In genomic region chr3:46877671-46878125, GRCh38 we compare ENCODE assay signal across 28 cellular contexts. TPM values are rescaled to one million over a fixed set of nuclear protein-coding genes. Genes with fewer than 3 reads are reported as not detected.
DNase-seq lines count a peak whose midpoint lies in the region; ATAC-seq, FAIRE-seq and TF ChIP-seq lines count a peak whose summit lies in the region.
"Had no signal": no experiment of that assay in that cellular context is flagged by ENCODE, and none has a peak within 500 bp of the region (broad histone marks: within the 10 kb centered on the region; RNA-seq: fewer than 3 reads in every experiment).

Gene PTH1R (plus strand): TSS chr3:46877721. CDS start chr3:46883560, 5,839 bp downstream.

- H3K27me3 ChIP-seq in cardiac muscle cell = no peaks in the 10 kb centered on the region
- peaks cover 0 to 12% of the 10 kb centered on the region in 2 donors for H3K27me3 ChIP-seq in right atrium auricular region
- peaks cover 40% of the 10 kb centered on the region for H3K27me3 ChIP-seq in neural progenitor cell

- H3K4me2 ChIP-seq in neural progenitor cell = peak within 1 kb of the TSS; percentile 36

- no peak for TF ChIP-seq CTCF in cardiac muscle cell (IDR thresholded peaks at IDR 0.05; ENCODE audit: low read depth, low read length)
- no peak for TF ChIP-seq CTCF in right atrium auricular region (IDR thresholded peaks at IDR 0.05)
- no peak for TF ChIP-seq CTCF in kidney (IDR thresholded peaks at IDR 0.05; ENCODE audit: borderline replicate concordance, extremely low read depth, insufficient read depth)
- no peak for TF ChIP-seq CTCF in neural progenitor cell (IDR thresholded peaks at IDR 0.05)

- peaks cover 74% of the 10 kb centered on the region for H3K4me1 ChIP-seq in cardiac muscle cell (ENCODE audit: low read depth)
- peaks cover 0 to 45% of the 10 kb centered on the region in 2 donors for H3K4me1 ChIP-seq in right atrium auricular region
- H3K4me1 ChIP-seq in kidney (ENCODE audit: control insufficient read depth in 1 of 2, insufficient read depth in 1 of 2, low read depth in 1 of 2, low read length in 2 of 2) = peaks cover 63 to 64% of the 10 kb centered on the region in 2 donors
- peaks cover 19% of the 10 kb centered on the region for H3K4me1 ChIP-seq in neural progenitor cell
- no peaks in the 10 kb centered on the region for H3K4me1 ChIP-seq in urinary bladder (ENCODE audit: insufficient read depth)

- DNase-seq in cardiac muscle cell (ENCODE audit: low read depth in 1 of 2, low spot score in 1 of 2) = no peak
- DNase-seq in right atrium auricular region (ENCODE audit: low spot score) = no peak
- DNase-seq in kidney = no peak
- DNase-seq in neural progenitor cell (ENCODE audit: low spot score) = no peak
- DNase-seq in activated effector memory CD4-positive, alpha-beta T cell treated with Interleukin-2 at 50 U/mL for 16 hours = no peak
- DNase-seq in activated T-helper 2 cell treated with anti-CD3 and anti-CD28 coated beads, Interferon-gamma antibody, Interleukin-2, Interleukin-4, amounts not matched to agents 10 μg/mL and 5 μg/mL and 100 μg/mL, durations not matched to agents 14 hours and 24 hours and 36 hours (ENCODE audit: low spot score) = no peak
- DNase-seq: activated CD8-positive, alpha-beta memory T cell treated with anti-CD3 and anti-CD28 coated beads, Interleukin-2, amount 10 ng/mL, durations not matched to agents 7 days and 5 days; activated effector memory CD4-positive, alpha-beta T cell treated with anti-CD3 and anti-CD28 coated beads, Interleukin-2, amount 50 U/mL, for 16 hours; anterior cingulate cortex; CD4-positive, alpha-beta T cell; DND-41; HCEC 1CT; Kasumi-1; NCI-H1417; NCI-H2171 treated with DMSO at 0.1 percent for 48 hours; NCI-H774; nucleus accumbens; stimulated activated CD4-positive, alpha-beta T cell treated with anti-CD3 and anti-CD28 coated beads, Interleukin-4, amount 100 ng/mL, for 4 hours; stimulated activated CD8-positive, alpha-beta memory T cell treated with anti-CD3 and anti-CD28 coated beads, Interleukin-4, amount 100 ng/mL, for 48 hours; T-helper 9 cell had no signal

- peaks cover 18% of the 10 kb centered on the region for H3K27me3 Mint-ChIP-seq in neural progenitor cell (ENCODE audit: insufficient read depth, low read depth)
- H3K27me3 Mint-ChIP-seq in activated T-helper 2 cell treated with anti-CD3 and anti-CD28 coated beads, Interferon-gamma antibody, Interleukin-2, Interleukin-4, amounts not matched to agents 10 μg/mL and 5 μg/mL and 100 μg/mL, durations not matched to agents 14 hours and 24 hours and 36 hours (ENCODE audit: low read depth) = peaks cover 38% of the 10 kb centered on the region

- H3K79me2 ChIP-seq in neural progenitor cell (ENCODE audit: low read depth) = no peaks in the 10 kb centered on the region

- H3K27ac ChIP-seq in cardiac muscle cell (peak within 1 kb of the TSS; percentile 84), right atrium auricular region (peak within 1 kb of the TSS in 1 of 2 donors; percentile 6), kidney (ENCODE audit: low read depth in 2 of 2, low read length in 2 of 2) (peak within 1 kb of the TSS; percentile 93 to 100), neural progenitor cell (no peak within 1 kb of the TSS), urinary bladder (ENCODE audit: low read depth) (no peak within 1 kb of the TSS)
- H3K27ac ChIP-seq: SK-N-MC had no signal

- no peak within 1 kb of the TSS for H2AFZ ChIP-seq in neural progenitor cell (replicated peaks)

- H3K9me3 ChIP-seq in cardiac muscle cell (ENCODE audit: low read depth) (no peaks in the 10 kb centered on the region), right atrium auricular region (no peaks in the 10 kb centered on the region), kidney (ENCODE audit: control insufficient read depth in 1 of 2, low read length in 2 of 2) (no peaks in the 10 kb centered on the region), neural progenitor cell (ENCODE audit: low read depth) (no peaks in the 10 kb centered on the region)

- H3K9ac ChIP-seq in kidney (ENCODE audit: low read length in 2 of 2) (peak within 1 kb of the TSS; percentile 38 to 90), neural progenitor cell (no peak within 1 kb of the TSS)

- 91% methylated on average over 5 of the region's 5 CpGs for WGBS in urinary bladder

- no peaks in the 10 kb centered on the region for H3K9me3 Mint-ChIP-seq in neural progenitor cell
- no peaks in the 10 kb centered on the region for H3K9me3 Mint-ChIP-seq in activated T-helper 2 cell treated with anti-CD3 and anti-CD28 coated beads, Interferon-gamma antibody, Interleukin-2, Interleukin-4, amounts not matched to agents 10 μg/mL and 5 μg/mL and 100 μg/mL, durations not matched to agents 14 hours and 24 hours and 36 hours
- H3K9me3 Mint-ChIP-seq: CD4-positive, alpha-beta T cell had no signal

- peaks cover 25% of the 10 kb centered on the region for H3K4me1 Mint-ChIP-seq in neural progenitor cell
- H3K4me1 Mint-ChIP-seq in activated T-helper 2 cell treated with anti-CD3 and anti-CD28 coated beads, Interferon-gamma antibody, Interleukin-2, Interleukin-4, amounts not matched to agents 10 μg/mL and 5 μg/mL and 100 μg/mL, durations not matched to agents 14 hours and 24 hours and 36 hours (ENCODE audit: low read depth) = peaks cover 7% of the 10 kb centered on the region
- H3K4me1 Mint-ChIP-seq: activated CD8-positive, alpha-beta memory T cell treated with anti-CD3 and anti-CD28 coated beads, Interleukin-2, amount 10 ng/mL, durations not matched to agents 7 days and 5 days had no signal

- H3K4me3 ChIP-seq in cardiac muscle cell = no peak within 1 kb of the TSS
- H3K4me3 ChIP-seq in right atrium auricular region = no peak within 1 kb of the TSS
- H3K4me3 ChIP-seq in kidney (ENCODE audit: low read length in 2 of 2) = peak within 1 kb of the TSS; percentile 36 to 38
- no peak within 1 kb of the TSS for H3K4me3 ChIP-seq in neural progenitor cell
- H3K4me3 ChIP-seq in urinary bladder (ENCODE audit: low read depth, low read length) = no peak within 1 kb of the TSS
- H3K4me3 ChIP-seq: coronary artery, SK-N-MC had no signal

- peaks cover 20% of the 10 kb centered on the region for H4K20me1 ChIP-seq in neural progenitor cell (ENCODE audit: low read depth)

- H3K36me3 ChIP-seq in cardiac muscle cell = no peaks in the 10 kb centered on the region
- H3K36me3 ChIP-seq in right atrium auricular region = no peaks in the 10 kb centered on the region
- H3K36me3 ChIP-seq in kidney (ENCODE audit: control insufficient read depth in 1 of 2, insufficient read depth in 2 of 2, low read length in 2 of 2) = no peaks in the 10 kb centered on the region
- H3K36me3 ChIP-seq in neural progenitor cell = no peaks in the 10 kb centered on the region
- H3K36me3 ChIP-seq in urinary bladder (ENCODE audit: insufficient read depth) = no peaks in the 10 kb centered on the region

- no peak within 1 kb of the TSS for H3K4me3 Mint-ChIP-seq in neural progenitor cell
- H3K4me3 Mint-ChIP-seq in activated T-helper 2 cell treated with anti-CD3 and anti-CD28 coated beads, Interferon-gamma antibody, Interleukin-2, Interleukin-4, amounts not matched to agents 10 μg/mL and 5 μg/mL and 100 μg/mL, durations not matched to agents 14 hours and 24 hours and 36 hours (ENCODE audit: low read depth) = no peak within 1 kb of the TSS
- H3K4me3 Mint-ChIP-seq: activated CD8-positive, alpha-beta memory T cell treated with anti-CD3 and anti-CD28 coated beads, Interleukin-2, amount 10 ng/mL, durations not matched to agents 7 days and 5 days; CD4-positive, alpha-beta T cell had no signal

- peak within 1 kb of the TSS; percentile 63 for H3K27ac Mint-ChIP-seq in neural progenitor cell
- no peak within 1 kb of the TSS for H3K27ac Mint-ChIP-seq in activated T-helper 2 cell treated with anti-CD3 and anti-CD28 coated beads, Interferon-gamma antibody, Interleukin-2, Interleukin-4, amounts not matched to agents 10 μg/mL and 5 μg/mL and 100 μg/mL, durations not matched to agents 14 hours and 24 hours and 36 hours
- H3K27ac Mint-ChIP-seq: activated CD8-positive, alpha-beta memory T cell treated with anti-CD3 and anti-CD28 coated beads, Interleukin-2, amount 10 ng/mL, durations not matched to agents 7 days and 5 days; CD4-positive, alpha-beta T cell had no signal

- ATAC-seq in GM21825 (IDR thresholded peaks at IDR 0.05; ENCODE audit: unreplicated experiment) = no peak
- ATAC-seq: activated CD8-positive, alpha-beta memory T cell treated with anti-CD3 and anti-CD28 coated beads, Interleukin-2, amount 10 ng/mL, durations not matched to agents 7 days and 5 days had no signal

- no peaks in the 10 kb centered on the region for H3K36me3 Mint-ChIP-seq in neural progenitor cell
- H3K36me3 Mint-ChIP-seq in activated T-helper 2 cell treated with anti-CD3 and anti-CD28 coated beads, Interferon-gamma antibody, Interleukin-2, Interleukin-4, amounts not matched to agents 10 μg/mL and 5 μg/mL and 100 μg/mL, durations not matched to agents 14 hours and 24 hours and 36 hours (ENCODE audit: low read depth) = no peaks in the 10 kb centered on the region
- H3K36me3 Mint-ChIP-seq: activated CD8-positive, alpha-beta memory T cell treated with anti-CD3 and anti-CD28 coated beads, Interleukin-2, amount 10 ng/mL, durations not matched to agents 7 days and 5 days had no signal

- intact Hi-C loops in kidney (cut with DNase I) = no loop called here
- intact Hi-C loops in activated T-helper 2 cell treated with anti-CD3 and anti-CD28 coated beads, Interferon-gamma antibody, Interleukin-2, Interleukin-4, amounts not matched to agents 10 μg/mL and 5 μg/mL and 100 μg/mL, durations not matched to agents 14 hours and 24 hours and 36 hours (cut with micrococcal nuclease) = no loop called here

- FAIRE-seq in kidney (lab: Jason Lieb, UNC) = no peak
- FAIRE-seq: A204.1, endothelial cell of umbilical vein, frontal cortex, GM18507 had no signal

- H3F3A ChIP-seq in neural progenitor cell (ENCODE audit: low read depth) = peaks cover 19% of the 10 kb centered on the region

RNA-seq across cellular contexts. Expression of gene PTH1R, which starts in this region (rescaled TPM):
- total RNA-seq in cardiac muscle cell = 101 and 121 TPM in 2 replicates
- 112 and 164 TPM in 2 replicates for polyA plus RNA-seq in cardiac muscle cell
- 10 to 100 TPM in 1 of 2 donors, 1 to 10 TPM in 1; 7.2 to 10.1 TPM for total RNA-seq in right atrium auricular region
- 286 TPM for total RNA-seq in kidney
- 1,885 TPM for polyA plus RNA-seq in kidney (ENCODE audit: insufficient read depth, low read depth, low replicate concordance)
- total RNA-seq in neural progenitor cell (ENCODE audit: low replicate concordance) = 0.43 TPM in 1 of 2 replicates, not detected in the other
- total RNA-seq in urinary bladder = 11.5 TPM
- 26.4 TPM for polyA plus RNA-seq in urinary bladder
- not detected in 2 replicates for total RNA-seq in activated T-helper 2 cell treated with anti-CD3 and anti-CD28 coated beads, Interferon-gamma antibody, Interleukin-2, Interleukin-4, amounts not matched to agents 10 μg/mL and 5 μg/mL and 100 μg/mL, durations not matched to agents 14 hours and 24 hours and 36 hours
- total RNA-seq: activated CD8-positive, alpha-beta memory T cell treated with anti-CD3 and anti-CD28 coated beads, Interleukin-2, amount 10 ng/mL, durations not matched to agents 7 days and 5 days; CD4-positive, alpha-beta T cell had no signal

Comparison
In these comparisons a context has a peak if more than half of its experiments do, and no peak if none do; other contexts are left out.
1. RNA of gene PTH1R (polyA plus RNA-seq): 1,885 TPM in kidney (single experiment); 112 to 164 TPM in cardiac muscle cell and 26.4 TPM in urinary bladder (single experiment); every median in the first group is over 10 times any median in the second.
2. H3K27ac ChIP-seq: peak in cardiac muscle cell (single experiment) and kidney (2 of 2); none in neural progenitor cell (single experiment) and urinary bladder (single experiment).
3. H3K4me3 ChIP-seq: peak in kidney (2 of 2); none in cardiac muscle cell (single experiment), right atrium auricular region (0 of 2), neural progenitor cell (single experiment) and urinary bladder (single experiment).